ENCODE assay signal across 24 cellular contexts in genomic region chr6:98239057-98239456, GRCh38.
"Had no signal": no experiment of that assay in that cellular context is flagged by ENCODE, and none has a peak within 500 bp of the region (broad histone marks: within the 10 kb centered on the region; RNA-seq: fewer than 3 reads in every experiment).

No MANE protein-coding gene starts in this region.

- ATAC-seq: Panc1, PC-3, SK-N-SH treated with all-trans-retinoic acid at 6 μM for 48 hours had no signal

- H3K27ac Mint-ChIP-seq: IgD-negative memory B cell had no signal

- H3K36me3 Mint-ChIP-seq: IgD-negative memory B cell had no signal

- H3K4me3 Mint-ChIP-seq: IgD-negative memory B cell had no signal

- H3K27me3 Mint-ChIP-seq: IgD-negative memory B cell had no signal

- H3K27ac ChIP-seq: RWPE1 had no signal

- H3K4me1 Mint-ChIP-seq: IgD-negative memory B cell had no signal

- DNase-seq: KBM-7; MV-4-11; NCI-H1048; NCI-H1105; NCI-H1417; NCI-H1436 treated with DMSO at 0.1 percent for 48 hours; NCI-H1694; NCI-H187 treated with DMSO at 0.1 percent for 48 hours; NCI-H2029 treated with DMSO at 0.1 percent for 48 hours; NCI-H2171; NCI-H226; NCI-H446; NCI-H510A; NCI-H524 treated with DMSO at 0.1 percent for 48 hours; NCI-H69; NCI-H774; NK-92 treated with Interleukin-12 subunit alpha and Interleukin-12 subunit beta, amount 100 ng/mL, for 24 hours; PC-3; SHP77; T-helper 1 cell had no signal
